Comparison of ENCODE assay signal across 14 cellular contexts in the genomic region with DNA sequence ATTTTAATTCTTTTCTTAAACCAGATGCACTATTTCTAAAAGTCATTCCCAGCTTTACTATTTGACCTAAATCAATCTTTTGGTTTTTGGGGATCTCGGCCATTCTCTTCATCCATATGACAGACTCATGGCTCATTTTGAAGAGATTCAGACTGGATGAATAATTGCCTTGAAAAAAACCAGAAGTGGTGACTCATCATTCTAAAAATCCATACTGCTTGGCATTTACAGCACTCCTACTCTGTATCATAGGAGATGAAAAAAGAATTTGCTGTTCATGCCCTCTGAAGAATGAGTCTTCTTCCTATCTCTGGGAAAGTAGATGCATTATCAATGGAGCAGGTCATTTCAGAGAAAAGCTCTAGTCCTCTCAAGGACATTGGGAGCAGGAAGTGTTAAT.
DNase-seq lines count a peak whose midpoint lies in the region; ATAC-seq and TF ChIP-seq lines count a peak whose summit lies in the region.
"Had no signal": no experiment of that assay in that cellular context is flagged by ENCODE, and none has a peak within 500 bp of the region (broad histone marks: within the 10 kb centered on the region; RNA-seq: fewer than 3 reads in every experiment).

No MANE protein-coding gene starts in this region.

- POLR2A ChIA-PET in HCT116 (lab: Charles Lee): no interaction called here

- in situ Hi-C loops in KBM-7 (cut with MboI; ENCODE audit: low pct_unique_long_range_greater_than_20kb, low sequenced_read_pairs): no loop called here

- H3K27me3 ChIP-seq in HCT116 (ENCODE audit: insufficient read depth, low read length): no peaks in the 10 kb centered on the region
- H3K27me3 ChIP-seq: SJCRH30 had no signal

- no peak overlapping the region for H2AFZ ChIP-seq in HCT116 (ENCODE audit: low read depth, low read length, poor library complexity, severe bottlenecking)

- CTCF ChIA-PET in HCT116 (lab: Charles Lee): no interaction called here

- no peaks in the 10 kb centered on the region for H4K20me1 ChIP-seq in HCT116 (ENCODE audit: insufficient read depth)

- TF ChIP-seq CTCF in HCT116 (IDR thresholded peaks at IDR 0.05 in 2 of 3, conservative IDR thresholded peaks at IDR 0.05 in 1 of 3; ENCODE audit: borderline replicate concordance in 1 of 3, insufficient read depth in 1 of 3, low read depth in 2 of 3, low read length in 2 of 3) (no peak), choroid plexus epithelial cell (conservative IDR thresholded peaks at IDR 0.05; ENCODE audit: low read depth, low read length) (no peak)

- no peak for TF ChIP-seq POLR2A in HCT116 (IDR thresholded peaks at IDR 0.05; ENCODE audit: borderline replicate concordance, extremely low read depth, insufficient read depth, insufficient read length)

- TF ChIP-seq RAD21 in HCT116 (IDR thresholded peaks at IDR 0.05; ENCODE audit: low read depth): no peak

- no TSS peak for BruUV-seq in HCT116 (replicated peaks; lab: Mats Ljungman, UMichigan)

- no peak overlapping the region for H3K27ac ChIP-seq in HCT116 (ENCODE audit: low read depth, low read length)
- H3K27ac ChIP-seq: SJCRH30 had no signal

- no peak overlapping the region for H3K9ac ChIP-seq in HCT116 (ENCODE audit: low read length)

- no peaks in the 10 kb centered on the region for H3K36me3 ChIP-seq in HCT116 (ENCODE audit: control insufficient read depth in 1 of 2, insufficient read depth in 2 of 2, low read length in 2 of 2)
- H3K36me3 ChIP-seq: SJCRH30 had no signal

- no peaks in the 10 kb centered on the region for H3K9me3 ChIP-seq in HCT116 (ENCODE audit: control insufficient read depth in 1 of 2, insufficient read depth in 1 of 2, low read depth in 1 of 2, low read length in 2 of 2)
- H3K9me3 ChIP-seq: SJCRH30 had no signal

- peak; percentile 36; the same call in 1 of the 2 replicates for ATAC-seq in HCT116
- ATAC-seq: activated CD8-positive, alpha-beta T cell treated with anti-CD3 and anti-CD28 coated beads for 36 hours; CD8-positive, alpha-beta T cell had no signal

- peak overlapping the region; percentile 22; the same call in 1 of the 2 replicates for H3K4me2 ChIP-seq in HCT116 (ENCODE audit: low read length)

- intact Hi-C loops in HCT116 (cut with micrococcal nuclease): no loop called here

- RAD21 ChIA-PET in HCT116 (lab: Charles Lee; ENCODE audit: low non-redundant PET in 1 of 2, low total read pairs in 2 of 2, uncharacterized antibody in 2 of 2, unreplicated experiment in 2 of 2): no interaction called here

- DNase-seq in HCT116 (ENCODE audit: low read depth, low spot score) (peak; percentile 1), RKO (ENCODE audit: low spot score) (peak; percentile 79), choroid plexus epithelial cell (ENCODE audit: low read depth) (peak; percentile 34), skeletal muscle cell (ENCODE audit: low read depth) (peak; percentile 14), KBM-7 (no peak), NCI-H748 treated with DMSO at 0.1 percent for 48 hours (lab: John Stamatoyannopoulos, UW) (no peak), activated gamma-delta T cell (lab: John Stamatoyannopoulos, UW) (no peak)
- DNase-seq: activated CD8-positive, alpha-beta T cell treated with anti-CD3 and anti-CD28 coated beads for 36 hours; activated effector memory CD4-positive, alpha-beta T cell treated with anti-CD3 and anti-CD28 coated beads, Interleukin-2, amount 50 U/mL, for 16 hours; CD8-positive, alpha-beta T cell; central memory CD4-positive, alpha-beta T cell; NCI-H2029 treated with DMSO at 0.1 percent for 48 hours; SJCRH30; stimulated activated naive CD4-positive, alpha-beta T cell had no signal

- no peak overlapping the region for H3K4me3 ChIP-seq in HCT116 (replicated peaks in 1 of 2; ENCODE audit: low read depth in 1 of 2, low read length in 2 of 2)
- H3K4me3 ChIP-seq in choroid plexus epithelial cell (ENCODE audit: low read depth, low read length): no peak overlapping the region
- no peak overlapping the region for H3K4me3 ChIP-seq in skeletal muscle cell (ENCODE audit: low read depth, low read length)
- H3K4me3 ChIP-seq: SJCRH30 had no signal

- H3K9me2 ChIP-seq in HCT116 (ENCODE audit: insufficient read depth): no peaks in the 10 kb centered on the region

- H3K4me1 ChIP-seq in HCT116 (ENCODE audit: control insufficient read depth in 1 of 2, insufficient read depth in 2 of 2, low read length in 2 of 2): peaks cover 0 to 11% of the 10 kb centered on the region in 2 experiments; a peak in 2 of 4 replicates
- H3K4me1 ChIP-seq: SJCRH30 had no signal

- no peaks in the 10 kb centered on the region for H3K79me2 ChIP-seq in HCT116 (ENCODE audit: insufficient read depth, low read length)

TF ChIP-seq in HCT116, 20 proteins besides CTCF, POLR2A, EP300 and RAD21:
- TF ChIP-seq JUND (IDR thresholded peaks at IDR 0.05): peak; percentile 37; the same call in 1 of the 2 replicates
- no peak for TF ChIP-seq ELF1 (IDR thresholded peaks at IDR 0.05; ENCODE audit: borderline replicate concordance, low read depth)
- TF ChIP-seq FOSL1 (IDR thresholded peaks at IDR 0.05; ENCODE audit: low read depth): peak; percentile 56

Comparison
In these comparisons a context has a peak if more than half of its experiments do, and no peak if none do; other contexts are left out.
1. DNase-seq: peak in HCT116 (single experiment), RKO (single experiment), choroid plexus epithelial cell (single experiment) and skeletal muscle cell (single experiment); none in KBM-7 (single experiment), NCI-H748 treated with DMSO at 0.1 percent for 48 hours (single experiment) and activated gamma-delta T cell (single experiment).